In genomic region chr14:67373347-67373746, GRCh38 we compare ENCODE assay signal across 17 cellular contexts. TPM values are rescaled to one million over a fixed set of nuclear protein-coding genes. Genes with fewer than 3 reads are reported as not detected.
DNase-seq lines count a peak whose midpoint lies in the region; ATAC-seq lines count a peak whose summit lies in the region.
"Had no signal": no experiment of that assay in that cellular context is flagged by ENCODE, and none has a peak within 500 bp of the region (broad histone marks: within the 10 kb centered on the region; RNA-seq: fewer than 3 reads in every experiment).

No MANE protein-coding gene starts in this region.

- H3K36me3 Mint-ChIP-seq in activated naive CD4-positive, alpha-beta T cell treated with anti-CD3 and anti-CD28 coated beads, Interleukin-2, amount 50 U/mL, for 72 hours = peaks cover 5 to 43% of the 10 kb centered on the region in 2 donors
- H3K36me3 Mint-ChIP-seq in activated naive CD8-positive, alpha-beta T cell treated with anti-CD3 and anti-CD28 coated beads, Interleukin-2, amount 50 U/mL, for 24 hours (ENCODE audit: low read depth) = peaks cover 67% of the 10 kb centered on the region

- peaks cover 53% of the 10 kb centered on the region for H3K4me1 Mint-ChIP-seq in activated naive CD8-positive, alpha-beta T cell treated with anti-CD3 and anti-CD28 coated beads, Interleukin-2, amount 50 U/mL, for 24 hours

- H3K4me3 Mint-ChIP-seq in activated naive CD8-positive, alpha-beta T cell treated with anti-CD3 and anti-CD28 coated beads, Interleukin-2, amount 50 U/mL, for 24 hours = no peak overlapping the region

- DNase-seq in activated naive CD4-positive, alpha-beta T cell treated with anti-CD3 and anti-CD28 coated beads, Interleukin-2, amount 50 U/mL, for 72 hours (ENCODE audit: low spot score in 2 of 2) = no peak
- DNase-seq in activated naive CD4-positive, alpha-beta T cell treated with Interleukin-2 at 50 U/mL for 16 hours = no peak
- no peak for DNase-seq in activated naive CD8-positive, alpha-beta T cell treated with anti-CD3 and anti-CD28 coated beads, Interleukin-2, amount 50 U/mL, for 24 hours
- no peak for DNase-seq in NOMO-1 treated with dmso at 0.1 percent for 144 hours (lab: John Stamatoyannopoulos, UW; ENCODE audit: unreplicated experiment)
- DNase-seq in NCI-H2196 treated with DMSO at 0.1 percent for 48 hours (lab: John Stamatoyannopoulos, UW; ENCODE audit: unreplicated experiment) = no peak
- DNase-seq: amniotic stem cell; mesendoderm; MG63; NCI-H2081 treated with DMSO at 0.1 percent for 48 hours; NCI-H82; stimulated activated naive CD4-positive, alpha-beta T cell treated with Interleukin-2 at 50 U/mL for 16 hours; T1000 had no signal

- peak; percentile 90 to 92 for ATAC-seq in activated naive CD4-positive, alpha-beta T cell treated with anti-CD3 and anti-CD28 coated beads, Interleukin-2, amount 50 U/mL, for 72 hours
- ATAC-seq in HG03354 (IDR thresholded peaks at IDR 0.05; ENCODE audit: poor library complexity, severe bottlenecking, unreplicated experiment) (peak; percentile 52), HG03280 (IDR thresholded peaks at IDR 0.05; ENCODE audit: unreplicated experiment) (no peak), GM19455 (IDR thresholded peaks at IDR 0.05; ENCODE audit: unreplicated experiment) (no peak)
- peak; percentile 85 for ATAC-seq in activated naive CD8-positive, alpha-beta T cell treated with anti-CD3 and anti-CD28 coated beads, Interleukin-2, amount 50 U/mL, for 24 hours
- ATAC-seq: gastroesophageal sphincter, HCT116 had no signal

- peak overlapping the region; percentile 77 to 79 for H3K27ac Mint-ChIP-seq in activated naive CD4-positive, alpha-beta T cell treated with anti-CD3 and anti-CD28 coated beads, Interleukin-2, amount 50 U/mL, for 72 hours
- H3K27ac Mint-ChIP-seq in activated naive CD8-positive, alpha-beta T cell treated with anti-CD3 and anti-CD28 coated beads, Interleukin-2, amount 50 U/mL, for 24 hours = peak overlapping the region; percentile 72

- H3K27me3 Mint-ChIP-seq in activated naive CD8-positive, alpha-beta T cell treated with anti-CD3 and anti-CD28 coated beads, Interleukin-2, amount 50 U/mL, for 24 hours = no peaks in the 10 kb centered on the region

- H3K9me3 Mint-ChIP-seq in activated naive CD4-positive, alpha-beta T cell treated with anti-CD3 and anti-CD28 coated beads, Interleukin-2, amount 50 U/mL, for 72 hours = no peaks in the 10 kb centered on the region
- no peaks in the 10 kb centered on the region for H3K9me3 Mint-ChIP-seq in activated naive CD8-positive, alpha-beta T cell treated with anti-CD3 and anti-CD28 coated beads, Interleukin-2, amount 50 U/mL, for 24 hours

RNA-seq across cellular contexts. Expression of gene EIF2S1, which starts 13.2 kb away (rescaled TPM):
- 100 to 1,000 TPM; 139 to 176 TPM for total RNA-seq in activated naive CD4-positive, alpha-beta T cell treated with anti-CD3 and anti-CD28 coated beads, Interleukin-2, amount 50 U/mL, for 72 hours

RNA-seq across cellular contexts. Expression of gene ATP6V1D, which starts 13.7 kb away (rescaled TPM):
- 10 to 100 TPM; 24.3 to 28.4 TPM for total RNA-seq in activated naive CD4-positive, alpha-beta T cell treated with anti-CD3 and anti-CD28 coated beads, Interleukin-2, amount 50 U/mL, for 72 hours

RNA-seq across cellular contexts. Expression of gene PLEK2, which starts 38.6 kb away (rescaled TPM):
- 1 to 10 TPM; 3.3 to 6.5 TPM for total RNA-seq in activated naive CD4-positive, alpha-beta T cell treated with anti-CD3 and anti-CD28 coated beads, Interleukin-2, amount 50 U/mL, for 72 hours

Comparison
In these comparisons a context has a peak if more than half of its experiments do, and no peak if none do; other contexts are left out.
1. ATAC-seq: peak in activated naive CD4-positive, alpha-beta T cell treated with anti-CD3 and anti-CD28 coated beads, Interleukin-2, amount 50 U/mL, for 72 hours (2 of 2), HG03354 (single experiment) and activated naive CD8-positive, alpha-beta T cell treated with anti-CD3 and anti-CD28 coated beads, Interleukin-2, amount 50 U/mL, for 24 hours (single experiment); none in HG03280 (single experiment) and GM19455 (single experiment).